8 cellular contexts compared by ENCODE assay signal in genomic region chr12:96194901-96195844, GRCh38. TPM values are rescaled to one million over a fixed set of nuclear protein-coding genes. Genes with fewer than 3 reads are reported as not detected.
DNase-seq lines count a peak whose midpoint lies in the region; ATAC-seq and TF ChIP-seq lines count a peak whose summit lies in the region.

No MANE protein-coding gene starts in this region.

- H3K36me3 ChIP-seq in PC-3 (ENCODE audit: low read depth, low read length) (no peaks in the 10 kb centered on the region), stomach smooth muscle (ENCODE audit: control insufficient read depth in 2 of 2, insufficient read depth in 2 of 2, low read length in 2 of 2) (no peaks in the 10 kb centered on the region)

- peaks cover 6% of the 10 kb centered on the region for H3K36me3 Mint-ChIP-seq in activated T-cell treated with anti-CD3 and anti-CD28 coated beads, Interleukin-2, amount 50 U/mL, for 4 hours (ENCODE audit: insufficient read depth)
- peaks cover 11% of the 10 kb centered on the region for H3K36me3 Mint-ChIP-seq in natural killer cell treated with Interleukin-12 subunit alpha and Interleukin-12 subunit beta and Interleukin-15 and Interleukin-18, amount 100 ng/mL, for 72 hours

- POLR2A ChIA-PET in AG04450 (lab: Yijun Ruan, JAX) (interaction anchor here (0.8 to 0.9 kb wide), 2 partner anchors 20 to 25 kb away, joined by 3 to 5 read pairs; no protein-coding TSS in a partner anchor), PC-3 (lab: Charles Lee; ENCODE audit: unreplicated experiment) (interaction anchor here (0.7 kb wide), 1 partner anchor 160 kb away, joined by 4 read pairs; the partner anchor contains the start of gene LTA4H)

- ATAC-seq in GM18867 (IDR thresholded peaks at IDR 0.05; ENCODE audit: unreplicated experiment) = peak; percentile 77
- ATAC-seq in HG03066 (IDR thresholded peaks at IDR 0.05; ENCODE audit: low read depth, unreplicated experiment) = peak; percentile 67
- peak; percentile 42 for ATAC-seq in PC-3
- ATAC-seq in activated T-cell treated with anti-CD3 and anti-CD28 coated beads, Interleukin-2, amount 50 U/mL, for 4 hours = peak; percentile 67 to 69
- ATAC-seq in natural killer cell treated with Interleukin-12 subunit alpha and Interleukin-12 subunit beta and Interleukin-15 and Interleukin-18, amount 100 ng/mL, for 72 hours = peak; percentile 80 to 81

- H3K9me3 ChIP-seq in AG04450 (ENCODE audit: control insufficient read depth, insufficient read depth, low read length) = no peaks in the 10 kb centered on the region; the same call in 1 of the 2 replicates
- no peaks in the 10 kb centered on the region for H3K9me3 ChIP-seq in PC-3 (ENCODE audit: low read length)
- no peaks in the 10 kb centered on the region for H3K9me3 ChIP-seq in stomach smooth muscle (ENCODE audit: control insufficient read depth in 2 of 2, low read length in 2 of 2)

- H3F3A ChIP-seq in PC-3 (ENCODE audit: low read length, unreplicated experiment) = peaks cover 27% of the 10 kb centered on the region

- H3K27ac ChIP-seq in AG04450 (ENCODE audit: low read depth, low read length) (peak overlapping the region; percentile 87), PC-3 (ENCODE audit: low read length) (peak overlapping the region; percentile 98), stomach smooth muscle (ENCODE audit: low read length) (peak overlapping the region; percentile 11)

- H3K4me2 ChIP-seq in PC-3 (ENCODE audit: low read length) = peak overlapping the region; percentile 98

- peak; percentile 61 for DNase-seq in AG04450 (ENCODE audit: low read depth, low spot score)
- peak; percentile 83 for DNase-seq in PC-3
- DNase-seq in activated T-cell treated with anti-CD3 and anti-CD28 coated beads, Interleukin-2, amount 50 U/mL, for 4 hours = peak; percentile 68
- peak; percentile 75 for DNase-seq in fibroblast of gingiva (ENCODE audit: low read depth)
- peak; percentile 85 for DNase-seq in natural killer cell treated with Interleukin-12 subunit alpha and Interleukin-12 subunit beta and Interleukin-15 and Interleukin-18, amount 100 ng/mL, for 72 hours (ENCODE audit: low spot score)

- no peaks in the 10 kb centered on the region for H3K9me3 Mint-ChIP-seq in activated T-cell treated with anti-CD3 and anti-CD28 coated beads, Interleukin-2, amount 50 U/mL, for 4 hours
- no peaks in the 10 kb centered on the region for H3K9me3 Mint-ChIP-seq in natural killer cell treated with Interleukin-12 subunit alpha and Interleukin-12 subunit beta and Interleukin-15 and Interleukin-18, amount 100 ng/mL, for 72 hours

- TF ChIP-seq CTCF in AG04450 (IDR thresholded peaks at IDR 0.05; ENCODE audit: low read depth, low read length) = no peak
- no peak for TF ChIP-seq CTCF in PC-3 (conservative IDR thresholded peaks at IDR 0.05; ENCODE audit: low read depth, low read length)

- H3K9me2 ChIP-seq in PC-3 (replicated peaks; ENCODE audit: low read length) = no peaks in the 10 kb centered on the region

- CTCF ChIA-PET in AG04450 (lab: Charles Lee) = interaction anchor here (1.5 kb wide), 1 partner anchor 20 kb away, joined by 4 read pairs; no protein-coding TSS in a partner anchor
- CTCF ChIA-PET in PC-3 (lab: Charles Lee) = no interaction called here

- peaks cover 52% of the 10 kb centered on the region for H3K4me1 Mint-ChIP-seq in activated T-cell treated with anti-CD3 and anti-CD28 coated beads, Interleukin-2, amount 50 U/mL, for 4 hours (ENCODE audit: low read depth)
- peaks cover 33 to 36% of the 10 kb centered on the region in 2 donors for H3K4me1 Mint-ChIP-seq in natural killer cell treated with Interleukin-12 subunit alpha and Interleukin-12 subunit beta and Interleukin-15 and Interleukin-18, amount 100 ng/mL, for 72 hours (ENCODE audit: low read depth in 2 of 2)

- H2AFZ ChIP-seq in PC-3 (ENCODE audit: low read length) = peak overlapping the region; percentile 90

- intact Hi-C loops in PC-3 (cut with micrococcal nuclease) = loop anchor here (5.0 kb wide), 2 partner anchors 133 to 148 kb away; no protein-coding TSS in a partner anchor

- H3K4me3 ChIP-seq in AG04450 (ENCODE audit: low read depth, low read length) = peak overlapping the region; percentile 97
- peak overlapping the region; percentile 96 for H3K4me3 ChIP-seq in PC-3 (ENCODE audit: low read length)
- H3K4me3 ChIP-seq in stomach smooth muscle (ENCODE audit: low read length in 2 of 2) = peak overlapping the region; percentile 81 to 86

- peak overlapping the region; percentile 86 for H3K9ac ChIP-seq in PC-3 (ENCODE audit: low read length)
- peak overlapping the region; percentile 58 to 69 for H3K9ac ChIP-seq in stomach smooth muscle (ENCODE audit: low read length in 2 of 2)

- TSS peak; percentile 64 for BruUV-seq in PC-3 (replicated peaks; lab: Mats Ljungman, UMichigan)

- H3K79me2 ChIP-seq in PC-3 (ENCODE audit: low read length) = peaks cover 40% of the 10 kb centered on the region

- H3K27me3 ChIP-seq in AG04450 (ENCODE audit: control insufficient read depth, insufficient read depth, low read length) (no peaks in the 10 kb centered on the region), PC-3 (ENCODE audit: low read length) (no peaks in the 10 kb centered on the region), stomach smooth muscle (ENCODE audit: control insufficient read depth in 1 of 2, insufficient read depth in 2 of 2, low read length in 2 of 2) (no peaks in the 10 kb centered on the region)

- H4K20me1 ChIP-seq in PC-3 (ENCODE audit: low read length) = no peaks in the 10 kb centered on the region

- peak overlapping the region; percentile 92 to 95 for H3K27ac Mint-ChIP-seq in natural killer cell treated with Interleukin-12 subunit alpha and Interleukin-12 subunit beta and Interleukin-15 and Interleukin-18, amount 100 ng/mL, for 72 hours

- peak overlapping the region; percentile 89 for H3K4me3 Mint-ChIP-seq in activated T-cell treated with anti-CD3 and anti-CD28 coated beads, Interleukin-2, amount 50 U/mL, for 4 hours
- H3K4me3 Mint-ChIP-seq in natural killer cell treated with Interleukin-12 subunit alpha and Interleukin-12 subunit beta and Interleukin-15 and Interleukin-18, amount 100 ng/mL, for 72 hours = peak overlapping the region; percentile 95

- H3K27me3 Mint-ChIP-seq in activated T-cell treated with anti-CD3 and anti-CD28 coated beads, Interleukin-2, amount 50 U/mL, for 4 hours (ENCODE audit: low read depth) = no peaks in the 10 kb centered on the region
- no peaks in the 10 kb centered on the region for H3K27me3 Mint-ChIP-seq in natural killer cell treated with Interleukin-12 subunit alpha and Interleukin-12 subunit beta and Interleukin-15 and Interleukin-18, amount 100 ng/mL, for 72 hours

- H3K4me1 ChIP-seq in PC-3 (ENCODE audit: insufficient read depth, low read length) = peaks cover 37% of the 10 kb centered on the region
- H3K4me1 ChIP-seq in stomach smooth muscle (ENCODE audit: control insufficient read depth, insufficient read depth, low read length) = peaks cover 12% of the 10 kb centered on the region

RNA-seq across cellular contexts. Expression of gene ELK3, which starts 1.0 kb away (rescaled TPM):
- polyA plus RNA-seq in AG04450 (2011; rRNA removed) = 26.7 and 31.2 TPM in 2 replicates
- 21.4 and 27.3 TPM in 2 replicates for polyA minus RNA-seq in AG04450 (2011; rRNA and poly(A)+ RNA removed)
- total RNA-seq in PC-3 (2014; rRNA removed) = 16.2 and 16.9 TPM in 2 replicates
- total RNA-seq in activated T-cell treated with anti-CD3 and anti-CD28 coated beads, Interleukin-2, amount 50 U/mL, for 4 hours = 10 to 100 TPM; 33.8 to 43.1 (median 33.9) TPM
- total RNA-seq in natural killer cell treated with Interleukin-12 subunit alpha and Interleukin-12 subunit beta and Interleukin-15 and Interleukin-18, amount 100 ng/mL, for 72 hours = 10 to 100 TPM; 16.0 to 21.6 TPM

Comparison
In these comparisons a context has a peak if more than half of its experiments do, and no peak if none do; other contexts are left out.
1. Peak in every context shown above with its lines: DNase-seq, ATAC-seq, H3K4me3 ChIP-seq and H3K27ac ChIP-seq.
2. H3K27ac ChIP-seq: peak in every context shown above with its lines; median percentile 98 in PC-3; 87 in AG04450; 11 in stomach smooth muscle.